ENCODE assay signal across 25 cellular contexts in the genomic region with DNA sequence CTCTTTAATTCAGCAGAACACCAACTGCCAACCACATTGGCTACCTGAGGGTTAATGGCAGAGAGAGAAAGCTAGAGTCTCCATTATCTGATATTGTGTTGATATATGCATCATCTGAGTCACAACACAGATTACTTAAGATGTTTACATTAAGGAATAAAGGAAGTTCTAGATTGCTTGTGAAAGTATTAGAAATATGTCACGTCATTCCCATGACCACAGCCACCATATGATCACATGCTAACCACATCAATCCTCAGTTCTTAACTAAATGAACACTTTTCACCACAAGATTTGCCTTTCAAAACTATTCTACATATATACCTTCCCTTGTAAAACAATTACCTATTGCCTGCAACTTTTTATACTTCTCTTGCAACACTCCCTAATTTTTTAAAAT.
DNase-seq lines count a peak whose midpoint lies in the region; ATAC-seq, FAIRE-seq and TF ChIP-seq lines count a peak whose summit lies in the region.
"Had no signal": no experiment of that assay in that cellular context is flagged by ENCODE, and none has a peak within 500 bp of the region (broad histone marks: within the 10 kb centered on the region; RNA-seq: fewer than 3 reads in every experiment).

No MANE protein-coding gene starts in this region.

- H3K4me1 ChIP-seq in mammary epithelial cell (ENCODE audit: insufficient read depth, low read length) (peaks cover 5% of the 10 kb centered on the region), small intestine (ENCODE audit: control insufficient read depth in 2 of 2, insufficient read depth in 1 of 2, low read depth in 1 of 2, low read length in 1 of 2) (peaks cover 0 to 2% of the 10 kb centered on the region in 2 donors), GM23248 (ENCODE audit: insufficient read depth) (no peaks in the 10 kb centered on the region), PC-9 (replicated peaks; ENCODE audit: insufficient read depth) (no peaks in the 10 kb centered on the region)
- H3K4me1 ChIP-seq: HAP-1 had no signal

- no TSS peak for BruUV-seq in mammary epithelial cell (replicated peaks; lab: Mats Ljungman, UMichigan)
- no TSS peak for BruUV-seq in PC-9 (replicated peaks; lab: Mats Ljungman, UMichigan)

- CTCF ChIA-PET in mammary epithelial cell (lab: Charles Lee; ENCODE audit: low non-redundant PET) = interaction anchor here (0.6 kb wide), 1 partner anchor 348 kb away, joined by 14 read pairs; no protein-coding TSS in a partner anchor
- CTCF ChIA-PET in PC-9 (lab: Charles Lee) = no interaction called here

- dilution Hi-C loops in mammary epithelial cell (cut with HindIII; ENCODE audit: low sequenced_read_pairs) = no loop called here

- intact Hi-C loops in mammary epithelial cell (cut with micrococcal nuclease) = no loop called here
- intact Hi-C loops in PC-9 (cut with micrococcal nuclease; ENCODE audit: unreplicated experiment) = no loop called here

- H3K36me3 ChIP-seq in mammary epithelial cell (ENCODE audit: insufficient read depth, low read length) (no peaks in the 10 kb centered on the region), small intestine (ENCODE audit: control insufficient read depth in 2 of 2, insufficient read depth in 2 of 2, low read length in 2 of 2) (no peaks in the 10 kb centered on the region), GM23248 (ENCODE audit: low read depth) (no peaks in the 10 kb centered on the region), PC-9 (ENCODE audit: low read depth) (no peaks in the 10 kb centered on the region)
- H3K36me3 ChIP-seq: HAP-1, neural progenitor cell, thyroid gland had no signal

- 44% methylated on average over 1 of the region's 1 CpG for WGBS in mammary epithelial cell (ENCODE audit: low coverage, missing lambda C conversion rate)
- WGBS in small intestine, 3 donors = 14 to 33% (median 29%) methylated on average over 1 of the region's 1 CpG
- WGBS in GM23248 (ENCODE audit: low coverage in 1 of 2, low lambda C conversion rate in 2 of 2, missing lambda C conversion rate in 2 of 2), 2 experiments = 7 to 11% methylated on average over 1 of the region's 1 CpG

- no peak overlapping the region for H3K4me3 ChIP-seq in mammary epithelial cell (replicated peaks in 1 of 3; ENCODE audit: insufficient read depth in 1 of 3, low read depth in 2 of 3, low read length in 3 of 3)
- H3K4me3 ChIP-seq in small intestine (ENCODE audit: low read depth in 1 of 2, low read length in 2 of 2) = no peak overlapping the region
- H3K4me3 ChIP-seq in GM23248 = no peak overlapping the region
- no peak overlapping the region for H3K4me3 ChIP-seq in PC-9
- H3K4me3 ChIP-seq: coronary artery, HAP-1, neural progenitor cell, thyroid gland had no signal

- H3K79me2 ChIP-seq in mammary epithelial cell (ENCODE audit: insufficient read depth, low read length) = no peaks in the 10 kb centered on the region
- H3K79me2 ChIP-seq in GM23248 (ENCODE audit: insufficient read depth) = no peaks in the 10 kb centered on the region
- no peaks in the 10 kb centered on the region for H3K79me2 ChIP-seq in PC-9 (ENCODE audit: low read depth)

- POLR2A ChIA-PET in PC-9 (lab: Charles Lee; ENCODE audit: unreplicated experiment) = no interaction called here

- H3K9ac ChIP-seq in mammary epithelial cell (ENCODE audit: insufficient read depth, low read length) = no peak overlapping the region
- no peak overlapping the region for H3K9ac ChIP-seq in GM23248
- H3K9ac ChIP-seq: neural progenitor cell, SK-N-SH had no signal

- H3K27me3 ChIP-seq in mammary epithelial cell (ENCODE audit: insufficient read depth, low read length) (no peaks in the 10 kb centered on the region), small intestine (ENCODE audit: control insufficient read depth in 2 of 2, insufficient read depth in 2 of 2, low read length in 2 of 2) (no peaks in the 10 kb centered on the region), GM23248 (replicated peaks; ENCODE audit: insufficient read depth) (no peaks in the 10 kb centered on the region), PC-9 (ENCODE audit: insufficient read depth, low read depth) (no peaks in the 10 kb centered on the region)
- H3K27me3 ChIP-seq: neural progenitor cell, thyroid gland had no signal

- H3F3A ChIP-seq in GM23248 (ENCODE audit: insufficient read depth) = no peaks in the 10 kb centered on the region
- H3F3A ChIP-seq in PC-9 (ENCODE audit: insufficient read depth, low read depth) = no peaks in the 10 kb centered on the region

- no peak overlapping the region for H3K27ac ChIP-seq in mammary epithelial cell (ENCODE audit: insufficient read depth, low read depth, low read length)
- H3K27ac ChIP-seq in small intestine (ENCODE audit: low read depth in 1 of 2, low read length in 1 of 2) = no peak overlapping the region
- H3K27ac ChIP-seq in GM23248 = no peak overlapping the region
- H3K27ac ChIP-seq in PC-9 = no peak overlapping the region
- H3K27ac ChIP-seq: coronary artery, neural progenitor cell, thyroid gland had no signal

- H3K9me3 ChIP-seq in mammary epithelial cell (replicated peaks; ENCODE audit: insufficient read depth, low read length) = no peaks in the 10 kb centered on the region
- no peaks in the 10 kb centered on the region for H3K9me3 ChIP-seq in small intestine (ENCODE audit: control insufficient read depth, low read depth)
- H3K9me3 ChIP-seq in GM23248 (ENCODE audit: low read depth) = no peaks in the 10 kb centered on the region
- no peaks in the 10 kb centered on the region for H3K9me3 ChIP-seq in PC-9 (ENCODE audit: insufficient read depth, low read depth)
- H3K9me3 ChIP-seq: SK-N-SH, thyroid gland had no signal

- H3K9me2 ChIP-seq in GM23248 (ENCODE audit: insufficient read depth) (no peaks in the 10 kb centered on the region), PC-9 (ENCODE audit: insufficient read depth) (no peaks in the 10 kb centered on the region)
- H3K9me2 ChIP-seq: SK-N-SH had no signal

- in situ Hi-C loops in mammary epithelial cell (cut with MboI; ENCODE audit: low sequenced_read_pairs in 2 of 2) = no loop called here
- in situ Hi-C loops in GM23248 (cut with MboI) = no loop called here

- no peak for FAIRE-seq in small intestine (lab: Jason Lieb, UNC)
- FAIRE-seq: keratinocyte, RCC 7860 had no signal

- peak; percentile 15 for DNase-seq in MV-4-11 (lab: John Stamatoyannopoulos, UW)
- DNase-seq in mammary epithelial cell = peak; percentile 65
- DNase-seq in small intestine = peak; percentile 23
- DNase-seq in NCI-H510A (lab: John Stamatoyannopoulos, UW) = no peak
- DNase-seq in GM23248 = no peak
- no peak for DNase-seq in PC-9
- DNase-seq: activated CD4-positive, alpha-beta T cell treated with anti-CD3 and anti-CD28 coated beads for 4 hours; activated naive CD4-positive, alpha-beta T cell treated with anti-CD3 and anti-CD28 coated beads for 36 hours; activated T-cell treated with anti-CD3 and anti-CD28 coated beads, Interleukin-2, amount 50 U/mL, for 48 hours; CD4-positive, CD25-positive, alpha-beta regulatory T cell; DMS 273 treated with DMSO at 0.1 percent for 48 hours; NCI-H1417 treated with DMSO at 0.1 percent for 48 hours; NCI-H2107; NK-92 treated with Interleukin-12 subunit alpha and Interleukin-12 subunit beta, amount 100 ng/mL, for 24 hours; SK-N-SH; stimulated activated CD4-positive, alpha-beta T cell treated with anti-CD3 and anti-CD28 coated beads, Interleukin-15, amount 100 ng/mL, for 24 hours; stimulated activated naive CD8-positive, alpha-beta T cell treated with anti-CD3 and anti-CD28 coated beads, Interleukin-15, amount 100 ng/mL, for 72 hours; thyroid gland had no signal

- H3K4me2 ChIP-seq in mammary epithelial cell (ENCODE audit: insufficient read depth, low read depth, low read length) (no peak overlapping the region), GM23248 (ENCODE audit: unreplicated experiment) (no peak overlapping the region), PC-9 (no peak overlapping the region)
- H3K4me2 ChIP-seq: neural progenitor cell, SK-N-SH had no signal

- H4K20me1 ChIP-seq in mammary epithelial cell (ENCODE audit: insufficient read depth, low read length) (no peaks in the 10 kb centered on the region), GM23248 (ENCODE audit: insufficient read depth) (no peaks in the 10 kb centered on the region), PC-9 (ENCODE audit: insufficient read depth) (no peaks in the 10 kb centered on the region)

- H2AFZ ChIP-seq in mammary epithelial cell (ENCODE audit: low read depth, low read length) = no peak overlapping the region
- H2AFZ ChIP-seq in GM23248 = no peak overlapping the region
- H2AFZ ChIP-seq in PC-9 = no peak overlapping the region
- H2AFZ ChIP-seq: neural progenitor cell had no signal

- ATAC-seq in HG02938 (IDR thresholded peaks at IDR 0.05; ENCODE audit: unreplicated experiment) = peak; percentile 47
- ATAC-seq: sciatic nerve; stimulated activated naive CD8-positive, alpha-beta T cell treated with anti-CD3 and anti-CD28 coated beads, Interleukin-15, amount 100 ng/mL, for 72 hours had no signal

- no peak for TF ChIP-seq CTCF in mammary epithelial cell (conservative IDR thresholded peaks at IDR 0.05 in 1 of 2, IDR thresholded peaks at IDR 0.05 in 1 of 2; ENCODE audit: extremely low read depth in 1 of 2, insufficient read depth in 1 of 2, low read depth in 1 of 2, low read length in 2 of 2)
- no peak for TF ChIP-seq CTCF in PC-9 (conservative IDR thresholded peaks at IDR 0.05)

Comparison
In these comparisons a context has a peak if more than half of its experiments do, and no peak if none do; other contexts are left out.
1. DNase-seq: peak in MV-4-11 (single experiment), mammary epithelial cell (single experiment) and small intestine (single experiment); none in NCI-H510A (single experiment), GM23248 (single experiment) and PC-9 (0 of 2).